Comparison of ENCODE assay signal across 24 cellular contexts in the genomic region with DNA sequence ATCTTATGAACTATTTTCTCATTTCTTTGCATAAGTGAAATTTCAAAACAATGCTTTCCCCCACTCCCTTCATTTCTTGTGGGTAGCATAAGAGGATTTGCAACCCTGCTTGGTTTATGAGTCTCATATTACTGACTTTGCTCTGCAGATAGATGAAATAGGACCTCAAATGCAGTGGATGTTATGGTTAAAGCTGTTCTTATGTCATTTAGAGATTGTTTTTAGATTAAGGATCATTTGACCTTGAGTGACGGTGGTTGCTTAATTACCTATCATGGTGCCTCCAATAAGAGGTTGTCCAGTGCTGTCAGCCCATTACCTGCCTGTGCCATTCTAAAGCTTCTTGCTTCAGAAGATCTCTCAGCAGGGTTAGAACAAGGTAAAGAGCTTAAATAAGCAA.
"Had no signal": no experiment of that assay in that cellular context is flagged by ENCODE, and none has a peak within 500 bp of the region (broad histone marks: within the 10 kb centered on the region; RNA-seq: fewer than 3 reads in every experiment).

No MANE protein-coding gene starts in this region.

- H3K9me3 ChIP-seq: body of pancreas, ovary, thoracic aorta, uterus had no signal

- H3K36me3 ChIP-seq: ovary, thoracic aorta, uterus had no signal

- H3K4me1 ChIP-seq: body of pancreas, uterus had no signal

- FAIRE-seq: colon, endometrium, frontal cortex, keratinocyte, small intestine had no signal

- H3K27me3 ChIP-seq: body of pancreas, ovary, uterus had no signal

- H3K27ac ChIP-seq: body of pancreas, ovary, thoracic aorta, uterus had no signal

- DNase-seq: activated CD4-positive, alpha-beta T cell treated with anti-CD3 and anti-CD28 coated beads for 1 hour; activated CD4-positive, alpha-beta T cell treated with anti-CD3 and anti-CD28 coated beads, Interleukin-2, amount 50 U/mL, for 1 hour; activated CD8-positive, alpha-beta T cell treated with anti-CD3 and anti-CD28 coated beads for 36 hours; activated gamma-delta T cell treated with Interleukin-2 at 50 U/mL for 16 hours; activated naive CD8-positive, alpha-beta T cell treated with anti-CD3 and anti-CD28 coated beads, Interleukin-2, amount 50 U/mL, for 24 hours; activated T-cell treated with anti-CD3 and anti-CD28 coated beads, Interleukin-2, amount 50 U/mL, for 4 hours; body of pancreas; effector CD8-positive, alpha-beta T cell; left cardiac atrium; mammary epithelial cell; naive thymus-derived CD4-positive, alpha-beta T cell; ovary; small intestine; stimulated activated CD4-positive, alpha-beta T cell treated with anti-CD3 and anti-CD28 coated beads, Interleukin-4, amount 100 ng/mL, for 24 hours; T-cell; uterus had no signal

- ATAC-seq: activated CD8-positive, alpha-beta T cell treated with anti-CD3 and anti-CD28 coated beads for 36 hours; activated naive CD8-positive, alpha-beta T cell treated with anti-CD3 and anti-CD28 coated beads, Interleukin-2, amount 50 U/mL, for 24 hours; activated T-cell treated with anti-CD3 and anti-CD28 coated beads, Interleukin-2, amount 50 U/mL, for 4 hours; activated T-helper 17 cell treated with anti-CD3 and anti-CD28 coated beads, Interleukin-2, amount 50 U/mL, for 72 hours; body of pancreas; left cardiac atrium; naive thymus-derived CD4-positive, alpha-beta T cell; sciatic nerve; stimulated activated effector memory CD8-positive, alpha-beta T cell treated with anti-CD3 and anti-CD28 coated beads, Interleukin-12 subunit alpha, Interleukin-12 subunit beta, amount 100 ng/mL, for 72 hours; T-cell had no signal

- H3K4me3 ChIP-seq: body of pancreas, ovary, thoracic aorta, uterus had no signal
